In genomic region chr15:50702762-50703334, GRCh38 we compare ENCODE assay signal across 22 cellular contexts.
"Had no signal": no experiment of that assay in that cellular context is flagged by ENCODE, and none has a peak within 500 bp of the region (broad histone marks: within the 10 kb centered on the region; RNA-seq: fewer than 3 reads in every experiment).

No MANE protein-coding gene starts in this region.

- ATAC-seq: effector memory CD8-positive, alpha-beta T cell; gastroesophageal sphincter; left colon; right lobe of liver; stimulated activated effector memory CD8-positive, alpha-beta T cell treated with anti-CD3 and anti-CD28 coated beads, Interleukin-12 subunit alpha, Interleukin-12 subunit beta, amount 100 ng/mL, for 72 hours; stimulated activated naive CD8-positive, alpha-beta T cell treated with anti-CD3 and anti-CD28 coated beads, Interleukin-15, amount 100 ng/mL, for 72 hours had no signal

- DNase-seq: activated CD4-positive, alpha-beta T cell treated with anti-CD3 and anti-CD28 coated beads for 1 hour; activated CD4-positive, alpha-beta T cell treated with anti-CD3 and anti-CD28 coated beads, Interleukin-2, amount 50 U/mL, for 1 hour; activated gamma-delta T cell treated with Interleukin-2 at 50 U/mL for 16 hours; activated T-cell treated with anti-CD3 and anti-CD28 coated beads, Interleukin-2, amount 50 U/mL, for 1 hour; aorta; central memory CD4-positive, alpha-beta T cell; colonic mucosa; dorsolateral prefrontal cortex; effector memory CD8-positive, alpha-beta T cell; head of caudate nucleus; hypothalamus; left colon; naive B cell; occipital lobe; right lobe of liver; small intestine; stimulated activated CD4-positive, alpha-beta T cell treated with anti-CD3 and anti-CD28 coated beads, Interleukin-2, amount 100 ng/mL, for 24 hours; stimulated activated naive CD8-positive, alpha-beta T cell treated with anti-CD3 and anti-CD28 coated beads, Interleukin-15, amount 100 ng/mL, for 72 hours; T-helper 9 cell; tibial artery had no signal
